In the genomic region with DNA sequence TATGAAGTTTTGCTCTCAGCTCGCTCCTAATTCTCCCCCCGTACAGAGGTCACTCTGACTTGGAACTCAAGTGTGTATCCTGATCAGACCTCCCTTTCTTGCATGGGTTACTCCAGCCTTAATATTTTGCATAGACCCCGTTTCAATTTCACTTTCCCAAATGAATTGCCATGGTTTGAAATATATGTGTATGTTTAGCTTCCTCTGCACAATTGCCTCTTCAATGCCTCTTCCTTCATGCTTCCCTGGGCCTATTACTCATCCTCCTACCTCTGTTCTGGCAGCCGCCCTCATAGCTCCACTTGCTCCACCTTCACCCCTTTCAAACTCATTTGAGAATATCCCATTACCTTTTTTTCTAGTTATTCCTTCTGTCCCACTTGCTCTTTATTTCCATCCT, we compare ENCODE assay signal across 25 cellular contexts.
A peak's percentile ranks its signal among the peaks of the same experiment; 100 is the strongest.
DNase-seq lines count a peak whose midpoint lies in the region; ATAC-seq, FAIRE-seq and TF ChIP-seq lines count a peak whose summit lies in the region.
"Had no signal": no experiment of that assay in that cellular context is flagged by ENCODE, and none has a peak within 500 bp of the region (broad histone marks: within the 10 kb centered on the region; RNA-seq: fewer than 3 reads in every experiment).

No MANE protein-coding gene starts in this region.

- TF ChIP-seq POLR2A in GM12878 (IDR thresholded peaks at IDR 0.05; ENCODE audit: low read depth, low read length) (no peak), testis (IDR thresholded peaks at IDR 0.05) (no peak)

- no TSS peak for BruUV-seq in GM12878 (replicated peaks; lab: Mats Ljungman, UMichigan)

- no peak for FAIRE-seq in GM12878 (lab: Jason Lieb, UNC)
- FAIRE-seq: islet of Langerhans had no signal

- peak; percentile 73 for ATAC-seq in GM21390 (IDR thresholded peaks at IDR 0.05; ENCODE audit: unreplicated experiment)
- ATAC-seq in HG02885 (IDR thresholded peaks at IDR 0.05; ENCODE audit: poor library complexity, unreplicated experiment): peak; percentile 60
- ATAC-seq in GM12878: peak; percentile 46; the same call in 2 of the 3 replicates
- no peak for ATAC-seq in GM21423 (IDR thresholded peaks at IDR 0.05; ENCODE audit: unreplicated experiment)
- ATAC-seq: activated CD8-positive, alpha-beta T cell treated with anti-CD3 and anti-CD28 coated beads, Interleukin-2, amount 10 ng/mL, durations not matched to agents 7 days and 5 days; effector memory CD8-positive, alpha-beta T cell; Panc1 had no signal

- no peaks in the 10 kb centered on the region for H3K27me3 ChIP-seq in GM12878 (replicated peaks in 1 of 2; ENCODE audit: control insufficient read depth in 2 of 2, insufficient read depth in 2 of 2, low read length in 1 of 2)
- H3K27me3 ChIP-seq in testis: no peaks in the 10 kb centered on the region
- H3K27me3 ChIP-seq: hepatocyte, sigmoid colon, thyroid gland had no signal

- no peak overlapping the region for H3K9ac ChIP-seq in GM12878 (ENCODE audit: control insufficient read depth, insufficient read depth, low read length)

- TF ChIP-seq EP300 in GM12878 (IDR thresholded peaks at IDR 0.05; ENCODE audit: borderline replicate concordance in 1 of 2, control insufficient read depth in 1 of 2, low read depth in 2 of 2, low read length in 2 of 2): no peak

- intact Hi-C loops in GM12878 (cut with micrococcal nuclease; ENCODE audit: unreplicated experiment) (no loop called here), testis (cut with DNase I; ENCODE audit: low total_unique reads) (no loop called here)

- no peaks in the 10 kb centered on the region for H4K20me1 ChIP-seq in GM12878 (ENCODE audit: control insufficient read depth, insufficient read depth)

- TF ChIP-seq CTCF in GM12878 (IDR thresholded peaks at IDR 0.05 in 2 of 3, conservative IDR thresholded peaks at IDR 0.05 in 1 of 3; ENCODE audit: control insufficient read depth in 2 of 3, extremely low read depth in 1 of 3, insufficient read depth in 1 of 3, low read depth in 3 of 3, low read length in 3 of 3): no peak
- TF ChIP-seq CTCF in testis (IDR thresholded peaks at IDR 0.05): no peak
- no peak for TF ChIP-seq CTCF in glutamatergic neuron (IDR thresholded peaks at IDR 0.05; ENCODE audit: partially characterized antibody, unreplicated experiment)

- CTCF ChIA-PET in GM12878 (lab: Yijun Ruan, JAX): interaction anchor here (0.7 kb wide), 1 partner anchor 682 kb away, joined by 3 read pairs; no protein-coding TSS in a partner anchor

- RAD21 ChIA-PET in GM12878 (lab: Charles Lee; ENCODE audit: unreplicated experiment): no interaction called here

- H2AFZ ChIP-seq in GM12878 (ENCODE audit: control insufficient read depth, low read depth, low read length): no peak overlapping the region
- H2AFZ ChIP-seq: hepatocyte had no signal

- no peak overlapping the region for H3K27ac Mint-ChIP-seq in glutamatergic neuron (ENCODE audit: unreplicated experiment)
- H3K27ac Mint-ChIP-seq: activated CD8-positive, alpha-beta T cell treated with anti-CD3 and anti-CD28 coated beads, Interleukin-2, amount 10 ng/mL, durations not matched to agents 7 days and 5 days; activated naive CD4-positive, alpha-beta T cell treated with anti-CD3 and anti-CD28 coated beads, Interleukin-2, amount 50 U/mL, for 24 hours; effector memory CD8-positive, alpha-beta T cell; naive B cell had no signal

- SMC1A ChIA-PET in GM12878 (lab: Charles Lee; ENCODE audit: uncharacterized antibody, unreplicated experiment): no interaction called here

- H3K4me1 ChIP-seq in GM12878 (ENCODE audit: control insufficient read depth, insufficient read depth, low read length): no peaks in the 10 kb centered on the region
- no peaks in the 10 kb centered on the region for H3K4me1 ChIP-seq in testis
- H3K4me1 ChIP-seq: sigmoid colon, thyroid gland had no signal

- H3K4me3 ChIP-seq in GM12878 (no peak overlapping the region), testis (no peak overlapping the region)
- H3K4me3 ChIP-seq: hepatocyte, sigmoid colon, thyroid gland had no signal

- no peak for DNase-seq in GM12878 (ENCODE audit: low read depth, low spot score)
- no peak for DNase-seq in testis
- no peak for DNase-seq in T1000 (lab: John Stamatoyannopoulos, UW)
- no peak for DNase-seq in glutamatergic neuron
- DNase-seq: activated CD8-positive, alpha-beta T cell treated with anti-CD3 and anti-CD28 coated beads, Interleukin-2, amount 10 ng/mL, durations not matched to agents 7 days and 5 days; activated T-cell treated with anti-CD3 and anti-CD28 coated beads, Interleukin-2, amount 50 U/mL, for 48 hours; COR-L47; effector memory CD8-positive, alpha-beta T cell; KG1; mammary epithelial cell; naive B cell; NCI-H187 treated with DMSO at 0.1 percent for 48 hours; NCI-H345; sigmoid colon; stimulated activated naive CD4-positive, alpha-beta T cell; T-helper 2 cell; thyroid gland; WERI-Rb-1 had no signal

- H3K4me1 Mint-ChIP-seq in glutamatergic neuron (ENCODE audit: low read depth, unreplicated experiment): no peaks in the 10 kb centered on the region
- H3K4me1 Mint-ChIP-seq: activated naive CD4-positive, alpha-beta T cell treated with anti-CD3 and anti-CD28 coated beads, Interleukin-2, amount 50 U/mL, for 24 hours had no signal

- 6% methylated on average over 4 of the region's 4 CpGs for WGBS in GM12878 (ENCODE audit: insufficient coverage, insufficient replicate concordance, low lambda C conversion rate, missing lambda C conversion rate)
- WGBS in testis, 2 donors: 84 to 85% methylated on average over 4 of the region's 4 CpGs

- H3K4me3 Mint-ChIP-seq in glutamatergic neuron (ENCODE audit: unreplicated experiment): no peak overlapping the region
- H3K4me3 Mint-ChIP-seq: activated CD8-positive, alpha-beta T cell treated with anti-CD3 and anti-CD28 coated beads, Interleukin-2, amount 10 ng/mL, durations not matched to agents 7 days and 5 days; activated naive CD4-positive, alpha-beta T cell treated with anti-CD3 and anti-CD28 coated beads, Interleukin-2, amount 50 U/mL, for 24 hours; effector memory CD8-positive, alpha-beta T cell; naive B cell had no signal

- H3K36me3 Mint-ChIP-seq in glutamatergic neuron (ENCODE audit: unreplicated experiment): no peaks in the 10 kb centered on the region
- H3K36me3 Mint-ChIP-seq: activated naive CD4-positive, alpha-beta T cell treated with anti-CD3 and anti-CD28 coated beads, Interleukin-2, amount 50 U/mL, for 24 hours had no signal

- in situ Hi-C loops in GM12878 (cut with MboI): no loop called here

- no peak for TF ChIP-seq RAD21 in GM12878 (IDR thresholded peaks at IDR 0.05; ENCODE audit: insufficient read depth, low read depth, low read length)

- POLR2A ChIA-PET in GM12878 (lab: Charles Lee): no interaction called here

- no peaks in the 10 kb centered on the region for H3K9me3 Mint-ChIP-seq in glutamatergic neuron (ENCODE audit: unreplicated experiment)
- H3K9me3 Mint-ChIP-seq: activated naive CD4-positive, alpha-beta T cell treated with anti-CD3 and anti-CD28 coated beads, Interleukin-2, amount 50 U/mL, for 24 hours; effector memory CD8-positive, alpha-beta T cell had no signal

- no peaks in the 10 kb centered on the region for H3K79me2 ChIP-seq in GM12878 (ENCODE audit: control insufficient read depth, insufficient read depth, low read length)
- H3K79me2 ChIP-seq: hepatocyte had no signal

- H3K27me3 Mint-ChIP-seq in glutamatergic neuron (ENCODE audit: unreplicated experiment): peaks cover 2% of the 10 kb centered on the region

- no peak overlapping the region for H3K4me2 ChIP-seq in GM12878 (ENCODE audit: control insufficient read depth, insufficient read depth)
- H3K4me2 ChIP-seq: hepatocyte had no signal

- no peaks in the 10 kb centered on the region for H3K36me3 ChIP-seq in GM12878 (ENCODE audit: control insufficient read depth in 2 of 2, insufficient read depth in 2 of 2, low read length in 1 of 2)
- no peaks in the 10 kb centered on the region for H3K36me3 ChIP-seq in testis (ENCODE audit: low read depth, missing control alignments)
- H3K36me3 ChIP-seq: sigmoid colon, thyroid gland, WERI-Rb-1 had no signal

- no peaks in the 10 kb centered on the region; the same call in 2 of the 3 replicates for H3K9me3 ChIP-seq in GM12878 (replicated peaks; ENCODE audit: control insufficient read depth, insufficient read depth, low read length)
- no peaks in the 10 kb centered on the region for H3K9me3 ChIP-seq in testis
- H3K9me3 ChIP-seq: sigmoid colon, thyroid gland had no signal

- no peak overlapping the region for H3K27ac ChIP-seq in GM12878 (ENCODE audit: control insufficient read depth, insufficient read depth)
- H3K27ac ChIP-seq in testis: no peak overlapping the region
- H3K27ac ChIP-seq: hepatocyte, sigmoid colon, thyroid gland, WERI-Rb-1 had no signal

TF ChIP-seq in GM12878, 131 proteins besides CTCF, POLR2A, EP300 and RAD21 (continues in another document):
- TF ChIP-seq RELA (IDR thresholded peaks at IDR 0.05; ENCODE audit: borderline replicate concordance, partially characterized antibody) (no peak), DPF2 (IDR thresholded peaks at IDR 0.05) (no peak), ZNF622 (IDR thresholded peaks at IDR 0.05) (no peak), ESRRA (IDR thresholded peaks at IDR 0.05; ENCODE audit: low read length) (no peak), MEF2A (IDR thresholded peaks at IDR 0.05; ENCODE audit: insufficient read depth, low read depth, low read length) (no peak)
